33 cellular contexts compared by ENCODE assay signal in genomic region chr10:120156614-120157274, GRCh38.
"Had no signal": no experiment of that assay in that cellular context is flagged by ENCODE, and none has a peak within 500 bp of the region (broad histone marks: within the 10 kb centered on the region; RNA-seq: fewer than 3 reads in every experiment).

No MANE protein-coding gene starts in this region.

- H3K9ac ChIP-seq: SK-N-SH had no signal

- FAIRE-seq: astrocyte had no signal

- DNase-seq: activated B cell treated with CpG ODN at 0.5 μM for 24 hours; activated CD4-positive, alpha-beta memory T cell treated with anti-CD3 and anti-CD28 coated beads for 36 hours; activated CD4-positive, alpha-beta T cell treated with anti-CD3 and anti-CD28 coated beads for 4 hours; activated CD4-positive, alpha-beta T cell treated with anti-CD3 and anti-CD28 coated beads, Interleukin-2, amount 50 U/mL, for 1 hour; activated CD4-positive, CD25-positive, alpha-beta regulatory T cell treated with anti-CD3 and anti-CD28 coated beads, Interleukin-2, amount 50 U/mL, for 72 hours; activated CD8-positive, alpha-beta memory T cell treated with anti-CD3 and anti-CD28 coated beads, Interleukin-2, amount 50 U/mL, for 4 hours; activated gamma-delta T cell treated with Interleukin-2 at 50 U/mL for 16 hours; activated naive CD4-positive, alpha-beta T cell treated with anti-CD3 and anti-CD28 coated beads for 36 hours; activated T-cell treated with anti-CD3 and anti-CD28 coated beads for 4 hours; activated T-cell treated with anti-CD3 and anti-CD28 coated beads, Interleukin-2, amount 50 U/mL, for 4 hours; adrenal gland; body of pancreas; Kasumi-1; KBM-7; NCI-H1092 treated with DMSO at 0.1 percent for 48 hours; NCI-H1694; NCI-H2029; NCI-H345; NCI-H524 treated with DMSO at 0.1 percent for 48 hours; PC-3; Peyer's patch; RPMI8226; SHP77 treated with DMSO at 0.1 percent for 48 hours; SK-N-SH; T-helper 1 cell; T-helper 2 cell; T-helper 9 cell had no signal

- H3K9me3 ChIP-seq: adrenal gland, Peyer's patch, SJSA1, SK-N-SH had no signal

- H3K4me1 ChIP-seq: adrenal gland, body of pancreas, breast epithelium, Peyer's patch, SJSA1 had no signal

- H3K4me2 ChIP-seq: SK-N-SH had no signal

- ATAC-seq: activated naive CD4-positive, alpha-beta T cell treated with anti-CD3 and anti-CD28 coated beads, Interleukin-2, amount 50 U/mL, for 72 hours; activated T-cell treated with anti-CD3 and anti-CD28 coated beads, Interleukin-2, amount 50 U/mL, for 4 hours; body of pancreas; PC-3 had no signal

- H3K36me3 ChIP-seq: adrenal gland, breast epithelium, Peyer's patch, SJSA1 had no signal

- H3K27ac ChIP-seq: adrenal gland, body of pancreas, breast epithelium, coronary artery, Peyer's patch, SJSA1, VCaP had no signal

- H3K27me3 ChIP-seq: body of pancreas, breast epithelium, Peyer's patch, SJSA1 had no signal

- H3K4me3 ChIP-seq: adrenal gland, body of pancreas, breast epithelium, coronary artery, Peyer's patch, SJSA1 had no signal
